1 cellular context compared by ENCODE assay signal in genomic region chr14:21238823-21239518, GRCh38.
TF ChIP-seq lines count a peak whose summit lies in the region.

No MANE protein-coding gene starts in this region.

TF ChIP-seq in HepG2, 621 proteins besides CTCF, POLR2A, EP300 and RAD21 (continued from another document):
- TF ChIP-seq NPAS2 (CRISPR knock-in tag; IDR thresholded peaks at IDR 0.05; ENCODE audit: borderline replicate concordance) (no peak), SMAD1 (CRISPR knock-in tag; IDR thresholded peaks at IDR 0.05; ENCODE audit: borderline replicate concordance, low read depth) (0 out of 2 replicates have a peak, but pooled peaks have one; percentile 55), MBD4 (IDR thresholded peaks at IDR 0.05; ENCODE audit: borderline replicate concordance, low read length) (0 out of 2 replicates have a peak, but pooled peaks have one; percentile 37), RBM22 (optimal IDR thresholded peaks at IDR 0.05; ENCODE audit: low read length) (peak; percentile 91), ZMAT3 (CRISPR knock-in tag; conservative IDR thresholded peaks at IDR 0.05) (0 out of 2 replicates have a peak, but pooled peaks have one; percentile 43), ZNF781 (CRISPR knock-in tag; IDR thresholded peaks at IDR 0.05; ENCODE audit: borderline replicate concordance, not compliant biosample characterization) (no peak), ZNF432 (CRISPR knock-in tag; IDR thresholded peaks at IDR 0.05; ENCODE audit: borderline replicate concordance) (no peak), NONO (IDR thresholded peaks at IDR 0.05) (no peak), NONO (CRISPR knock-in tag; conservative IDR thresholded peaks at IDR 0.05) (0 out of 2 replicates have a peak, but pooled peaks have one; percentile 9), PAF1 (CRISPR knock-in tag; IDR thresholded peaks at IDR 0.05) (peak; percentile 94), POLR2AphosphoS2 (IDR thresholded peaks at IDR 0.05; ENCODE audit: low read depth, low read length) (0 out of 2 replicates have a peak, but pooled peaks have one; percentile 79), FOXA3 (CRISPR knock-in tag; IDR thresholded peaks at IDR 0.05) (no peak), ZNF501 (CRISPR knock-in tag; IDR thresholded peaks at IDR 0.05) (peak; percentile 58; the same call in 1 of the 2 replicates)
TF ChIP-seq in HepG2: peak in this region for 28.
